ENCODE assay signal across 1 cellular context in the genomic region with DNA sequence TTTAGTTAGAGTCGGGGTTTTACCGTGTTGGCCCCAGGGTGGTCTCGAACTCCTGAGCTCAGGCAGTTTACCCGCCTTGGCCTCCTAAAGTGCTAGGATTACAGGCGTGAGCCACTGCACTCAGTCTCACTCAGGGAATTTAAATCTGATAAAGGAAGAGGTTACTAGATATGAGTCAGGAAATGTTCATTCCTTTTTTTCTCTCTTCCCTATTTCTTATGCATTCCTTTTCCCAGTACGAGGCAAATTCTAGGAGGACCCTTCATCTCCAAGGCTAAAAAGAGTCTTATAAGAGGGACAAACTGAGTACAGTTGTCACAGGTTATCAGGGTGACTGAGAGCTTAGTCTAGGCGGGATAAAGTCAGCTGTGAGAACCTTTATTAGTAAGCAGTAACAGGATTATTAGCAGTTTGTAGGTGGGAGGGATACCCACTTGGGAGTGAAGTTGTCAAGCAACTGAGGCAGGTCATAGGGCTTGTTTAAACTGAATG.
TF ChIP-seq lines count a peak whose summit lies in the region.

No MANE protein-coding gene starts in this region.

TF ChIP-seq in K562, 482 proteins besides CTCF, POLR2A, EP300 and RAD21 (continues in another document):
- peak; percentile 77 for TF ChIP-seq BRD4 (IDR thresholded peaks at IDR 0.05)
- no peak for TF ChIP-seq BDP1 (IDR thresholded peaks at IDR 0.05; ENCODE audit: insufficient read depth, insufficient read length)
- 0 out of 4 replicates have a peak, but pooled peaks of 1 of the 2 experiments have one; percentile 40 for TF ChIP-seq MCM7 (IDR thresholded peaks at IDR 0.05)
- no peak for TF ChIP-seq ZNF589 (CRISPR knock-in tag; IDR thresholded peaks at IDR 0.05; ENCODE audit: low read depth)
- TF ChIP-seq LEF1 (IDR thresholded peaks at IDR 0.05) = 0 out of 2 replicates have a peak, but pooled peaks have one; percentile 15
- TF ChIP-seq CXXC5 (CRISPR knock-in tag; IDR thresholded peaks at IDR 0.05) = peak; percentile 5; the same call in 1 of the 2 replicates
- TF ChIP-seq L3MBTL2 (IDR thresholded peaks at IDR 0.05) = 0 out of 2 replicates have a peak, but pooled peaks have one; percentile 14
- TF ChIP-seq TSC22D4 (tag; IDR thresholded peaks at IDR 0.05) = 0 out of 2 replicates have a peak, but pooled peaks have one; percentile 33
- TF ChIP-seq, protein P1, sequence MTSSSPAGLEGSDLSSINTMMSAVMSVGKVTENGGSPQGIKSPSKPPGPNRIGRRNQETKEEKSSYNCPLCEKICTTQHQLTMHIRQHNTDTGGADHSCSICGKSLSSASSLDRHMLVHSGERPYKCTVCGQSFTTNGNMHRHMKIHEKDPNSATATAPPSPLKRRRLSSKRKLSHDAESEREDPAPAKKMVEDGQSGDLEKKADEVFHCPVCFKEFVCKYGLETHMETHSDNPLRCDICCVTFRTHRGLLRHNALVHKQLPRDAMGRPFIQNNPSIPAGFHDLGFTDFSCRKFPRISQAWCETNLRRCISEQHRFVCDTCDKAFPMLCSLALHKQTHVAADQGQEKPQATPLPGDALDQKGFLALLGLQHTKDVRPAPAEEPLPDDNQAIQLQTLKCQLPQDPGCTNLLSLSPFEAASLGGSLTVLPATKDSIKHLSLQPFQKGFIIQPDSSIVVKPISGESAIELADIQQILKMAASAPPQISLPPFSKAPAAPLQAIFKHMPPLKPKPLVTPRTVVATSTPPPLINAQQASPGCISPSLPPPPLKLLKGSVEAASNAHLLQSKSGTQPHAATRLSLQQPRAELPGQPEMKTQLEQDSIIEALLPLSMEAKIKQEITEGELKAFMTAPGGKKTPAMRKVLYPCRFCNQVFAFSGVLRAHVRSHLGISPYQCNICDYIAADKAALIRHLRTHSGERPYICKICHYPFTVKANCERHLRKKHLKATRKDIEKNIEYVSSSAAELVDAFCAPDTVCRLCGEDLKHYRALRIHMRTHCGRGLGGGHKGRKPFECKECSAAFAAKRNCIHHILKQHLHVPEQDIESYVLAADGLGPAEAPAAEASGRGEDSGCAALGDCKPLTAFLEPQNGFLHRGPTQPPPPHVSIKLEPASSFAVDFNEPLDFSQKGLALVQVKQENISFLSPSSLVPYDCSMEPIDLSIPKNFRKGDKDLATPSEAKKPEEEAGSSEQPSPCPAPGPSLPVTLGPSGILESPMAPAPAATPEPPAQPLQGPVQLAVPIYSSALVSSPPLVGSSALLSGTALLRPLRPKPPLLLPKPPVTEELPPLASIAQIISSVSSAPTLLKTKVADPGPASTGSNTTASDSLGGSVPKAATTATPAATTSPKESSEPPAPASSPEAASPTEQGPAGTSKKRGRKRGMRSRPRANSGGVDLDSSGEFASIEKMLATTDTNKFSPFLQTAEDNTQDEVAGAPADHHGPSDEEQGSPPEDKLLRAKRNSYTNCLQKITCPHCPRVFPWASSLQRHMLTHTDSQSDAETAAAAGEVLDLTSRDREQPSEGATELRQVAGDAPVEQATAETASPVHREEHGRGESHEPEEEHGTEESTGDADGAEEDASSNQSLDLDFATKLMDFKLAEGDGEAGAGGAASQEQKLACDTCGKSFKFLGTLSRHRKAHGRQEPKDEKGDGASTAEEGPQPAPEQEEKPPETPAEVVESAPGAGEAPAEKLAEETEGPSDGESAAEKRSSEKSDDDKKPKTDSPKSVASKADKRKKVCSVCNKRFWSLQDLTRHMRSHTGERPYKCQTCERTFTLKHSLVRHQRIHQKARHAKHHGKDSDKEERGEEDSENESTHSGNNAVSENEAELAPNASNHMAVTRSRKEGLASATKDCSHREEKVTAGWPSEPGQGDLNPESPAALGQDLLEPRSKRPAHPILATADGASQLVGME (CRISPR knock-in tag; IDR thresholded peaks at IDR 0.05) = 0 out of 2 replicates have a peak, but pooled peaks have one; percentile 8
- 0 out of 4 replicates have a peak, but pooled peaks of 1 of the 2 experiments have one; percentile 3 for TF ChIP-seq KDM1A (IDR thresholded peaks at IDR 0.05)
- 0 out of 2 replicates have a peak, but pooled peaks have one; percentile 17 for TF ChIP-seq GATA2 (CRISPR knock-in tag; IDR thresholded peaks at IDR 0.05)
- TF ChIP-seq TEAD1 (CRISPR knock-in tag; IDR thresholded peaks at IDR 0.05) = peak in 1 of 2 experiments; percentile 60; a peak in 1 of 4 replicates
- TF ChIP-seq NR1H2 (CRISPR knock-in tag; IDR thresholded peaks at IDR 0.05) = 0 out of 2 replicates have a peak, but pooled peaks have one; percentile 35
- TF ChIP-seq NFE2L1 (tag; IDR thresholded peaks at IDR 0.05; ENCODE audit: borderline replicate concordance, low read depth) = no peak
- TF ChIP-seq ADNP (tag; IDR thresholded peaks at IDR 0.05) = peak; percentile 95
- TF ChIP-seq ZSCAN32 (CRISPR knock-in tag; IDR thresholded peaks at IDR 0.05) = no peak
- TF ChIP-seq, protein P2, sequence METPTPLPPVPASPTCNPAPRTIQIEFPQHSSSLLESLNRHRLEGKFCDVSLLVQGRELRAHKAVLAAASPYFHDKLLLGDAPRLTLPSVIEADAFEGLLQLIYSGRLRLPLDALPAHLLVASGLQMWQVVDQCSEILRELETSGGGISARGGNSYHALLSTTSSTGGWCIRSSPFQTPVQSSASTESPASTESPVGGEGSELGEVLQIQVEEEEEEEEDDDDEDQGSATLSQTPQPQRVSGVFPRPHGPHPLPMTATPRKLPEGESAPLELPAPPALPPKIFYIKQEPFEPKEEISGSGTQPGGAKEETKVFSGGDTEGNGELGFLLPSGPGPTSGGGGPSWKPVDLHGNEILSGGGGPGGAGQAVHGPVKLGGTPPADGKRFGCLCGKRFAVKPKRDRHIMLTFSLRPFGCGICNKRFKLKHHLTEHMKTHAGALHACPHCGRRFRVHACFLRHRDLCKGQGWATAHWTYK (CRISPR knock-in tag; IDR thresholded peaks at IDR 0.05) = no peak
- TF ChIP-seq ZBTB7A (IDR thresholded peaks at IDR 0.05; ENCODE audit: borderline replicate concordance, control insufficient read depth, low read depth, low read length) = 0 out of 2 replicates have a peak, but pooled peaks have one; percentile 35
- TF ChIP-seq ZEB2 (IDR thresholded peaks at IDR 0.05) = 0 out of 2 replicates have a peak, but pooled peaks have one; percentile 9
- no peak for TF ChIP-seq HMG20B (CRISPR knock-in tag; IDR thresholded peaks at IDR 0.05)
- 0 out of 2 replicates have a peak, but pooled peaks have one; percentile 8 for TF ChIP-seq BCL6 (CRISPR knock-in tag; IDR thresholded peaks at IDR 0.05)
- TF ChIP-seq MEIS2 (IDR thresholded peaks at IDR 0.05; ENCODE audit: partially characterized antibody) = no peak
- peak; percentile 79 for TF ChIP-seq FOSL1 (tag; conservative IDR thresholded peaks at IDR 0.05)
- TF ChIP-seq THAP7 (CRISPR knock-in tag; IDR thresholded peaks at IDR 0.05) = 0 out of 2 replicates have a peak, but pooled peaks have one; percentile 21
- 0 out of 2 replicates have a peak, but pooled peaks have one; percentile 8 for TF ChIP-seq LCOR (CRISPR knock-in tag; IDR thresholded peaks at IDR 0.05)
- TF ChIP-seq CBX1 (IDR thresholded peaks at IDR 0.05; ENCODE audit: low read depth) = no peak
- peak; percentile 22; the same call in 1 of the 2 replicates for TF ChIP-seq MTA3 (IDR thresholded peaks at IDR 0.05; ENCODE audit: borderline replicate concordance)
- TF ChIP-seq ETV5 (CRISPR knock-in tag; IDR thresholded peaks at IDR 0.05; ENCODE audit: low read depth) = peak; percentile 56; the same call in 1 of the 2 replicates
- no peak for TF ChIP-seq BHLHE40 (IDR thresholded peaks at IDR 0.05; ENCODE audit: low read length)
- TF ChIP-seq RBM15 (IDR thresholded peaks at IDR 0.05; ENCODE audit: insufficient read depth, low read length) = no peak
- no peak for TF ChIP-seq JUND (IDR thresholded peaks at IDR 0.05; ENCODE audit: borderline replicate concordance, low read depth, low read length)
- 0 out of 3 replicates have a peak, but pooled peaks have one; percentile 6 for TF ChIP-seq JUND (tag; IDR thresholded peaks at IDR 0.05; ENCODE audit: borderline replicate concordance, low read depth, low read length)
- TF ChIP-seq SRF (CRISPR knock-in tag; IDR thresholded peaks at IDR 0.05) = no peak
- TF ChIP-seq HDAC2 (IDR thresholded peaks at IDR 0.05) = 0 out of 2 replicates have a peak, but pooled peaks have one; percentile 6
- TF ChIP-seq ZFX (CRISPR knock-in tag; IDR thresholded peaks at IDR 0.05) = peak; percentile 20; the same call in 1 of the 2 replicates
- TF ChIP-seq, protein P3, sequence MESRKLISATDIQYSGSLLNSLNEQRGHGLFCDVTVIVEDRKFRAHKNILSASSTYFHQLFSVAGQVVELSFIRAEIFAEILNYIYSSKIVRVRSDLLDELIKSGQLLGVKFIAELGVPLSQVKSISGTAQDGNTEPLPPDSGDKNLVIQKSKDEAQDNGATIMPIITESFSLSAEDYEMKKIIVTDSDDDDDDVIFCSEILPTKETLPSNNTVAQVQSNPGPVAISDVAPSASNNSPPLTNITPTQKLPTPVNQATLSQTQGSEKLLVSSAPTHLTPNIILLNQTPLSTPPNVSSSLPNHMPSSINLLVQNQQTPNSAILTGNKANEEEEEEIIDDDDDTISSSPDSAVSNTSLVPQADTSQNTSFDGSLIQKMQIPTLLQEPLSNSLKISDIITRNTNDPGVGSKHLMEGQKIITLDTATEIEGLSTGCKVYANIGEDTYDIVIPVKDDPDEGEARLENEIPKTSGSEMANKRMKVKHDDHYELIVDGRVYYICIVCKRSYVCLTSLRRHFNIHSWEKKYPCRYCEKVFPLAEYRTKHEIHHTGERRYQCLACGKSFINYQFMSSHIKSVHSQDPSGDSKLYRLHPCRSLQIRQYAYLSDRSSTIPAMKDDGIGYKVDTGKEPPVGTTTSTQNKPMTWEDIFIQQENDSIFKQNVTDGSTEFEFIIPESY (CRISPR knock-in tag; IDR thresholded peaks at IDR 0.05) = peak; percentile 7; the same call in 1 of the 2 replicates
- peak; percentile 42; the same call in 1 of the 2 replicates for TF ChIP-seq ZNF764 (CRISPR knock-in tag; IDR thresholded peaks at IDR 0.05; ENCODE audit: low read depth)
- 0 out of 4 replicates have a peak, but pooled peaks of 1 of the 2 experiments have one; percentile 10 for TF ChIP-seq RCOR1 (IDR thresholded peaks at IDR 0.05; ENCODE audit: borderline replicate concordance in 1 of 2, low read depth in 2 of 2, low read length in 2 of 2)
- peak; percentile 87 for TF ChIP-seq DACH1 (IDR thresholded peaks at IDR 0.05; ENCODE audit: partially characterized antibody)
- no peak for TF ChIP-seq RNF2 (IDR thresholded peaks at IDR 0.05)
- TF ChIP-seq, protein P4, sequence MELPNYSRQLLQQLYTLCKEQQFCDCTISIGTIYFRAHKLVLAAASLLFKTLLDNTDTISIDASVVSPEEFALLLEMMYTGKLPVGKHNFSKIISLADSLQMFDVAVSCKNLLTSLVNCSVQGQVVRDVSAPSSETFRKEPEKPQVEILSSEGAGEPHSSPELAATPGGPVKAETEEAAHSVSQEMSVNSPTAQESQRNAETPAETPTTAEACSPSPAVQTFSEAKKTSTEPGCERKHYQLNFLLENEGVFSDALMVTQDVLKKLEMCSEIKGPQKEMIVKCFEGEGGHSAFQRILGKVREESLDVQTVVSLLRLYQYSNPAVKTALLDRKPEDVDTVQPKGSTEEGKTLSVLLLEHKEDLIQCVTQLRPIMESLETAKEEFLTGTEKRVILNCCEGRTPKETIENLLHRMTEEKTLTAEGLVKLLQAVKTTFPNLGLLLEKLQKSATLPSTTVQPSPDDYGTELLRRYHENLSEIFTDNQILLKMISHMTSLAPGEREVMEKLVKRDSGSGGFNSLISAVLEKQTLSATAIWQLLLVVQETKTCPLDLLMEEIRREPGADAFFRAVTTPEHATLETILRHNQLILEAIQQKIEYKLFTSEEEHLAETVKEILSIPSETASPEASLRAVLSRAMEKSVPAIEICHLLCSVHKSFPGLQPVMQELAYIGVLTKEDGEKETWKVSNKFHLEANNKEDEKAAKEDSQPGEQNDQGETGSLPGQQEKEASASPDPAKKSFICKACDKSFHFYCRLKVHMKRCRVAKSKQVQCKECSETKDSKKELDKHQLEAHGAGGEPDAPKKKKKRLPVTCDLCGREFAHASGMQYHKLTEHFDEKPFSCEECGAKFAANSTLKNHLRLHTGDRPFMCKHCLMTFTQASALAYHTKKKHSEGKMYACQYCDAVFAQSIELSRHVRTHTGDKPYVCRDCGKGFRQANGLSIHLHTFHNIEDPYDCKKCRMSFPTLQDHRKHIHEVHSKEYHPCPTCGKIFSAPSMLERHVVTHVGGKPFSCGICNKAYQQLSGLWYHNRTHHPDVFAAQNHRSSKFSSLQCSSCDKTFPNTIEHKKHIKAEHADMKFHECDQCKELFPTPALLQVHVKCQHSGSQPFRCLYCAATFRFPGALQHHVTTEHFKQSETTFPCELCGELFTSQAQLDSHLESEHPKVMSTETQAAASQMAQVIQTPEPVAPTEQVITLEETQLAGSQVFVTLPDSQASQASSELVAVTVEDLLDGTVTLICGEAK (IDR thresholded peaks at IDR 0.05) = peak; percentile 40; the same call in 1 of the 2 replicates
- TF ChIP-seq, protein P4 (CRISPR knock-in tag; IDR thresholded peaks at IDR 0.05) = no peak
- no peak for TF ChIP-seq YBX1 (IDR thresholded peaks at IDR 0.05)
